8 cellular contexts compared by ENCODE assay signal in the genomic region with DNA sequence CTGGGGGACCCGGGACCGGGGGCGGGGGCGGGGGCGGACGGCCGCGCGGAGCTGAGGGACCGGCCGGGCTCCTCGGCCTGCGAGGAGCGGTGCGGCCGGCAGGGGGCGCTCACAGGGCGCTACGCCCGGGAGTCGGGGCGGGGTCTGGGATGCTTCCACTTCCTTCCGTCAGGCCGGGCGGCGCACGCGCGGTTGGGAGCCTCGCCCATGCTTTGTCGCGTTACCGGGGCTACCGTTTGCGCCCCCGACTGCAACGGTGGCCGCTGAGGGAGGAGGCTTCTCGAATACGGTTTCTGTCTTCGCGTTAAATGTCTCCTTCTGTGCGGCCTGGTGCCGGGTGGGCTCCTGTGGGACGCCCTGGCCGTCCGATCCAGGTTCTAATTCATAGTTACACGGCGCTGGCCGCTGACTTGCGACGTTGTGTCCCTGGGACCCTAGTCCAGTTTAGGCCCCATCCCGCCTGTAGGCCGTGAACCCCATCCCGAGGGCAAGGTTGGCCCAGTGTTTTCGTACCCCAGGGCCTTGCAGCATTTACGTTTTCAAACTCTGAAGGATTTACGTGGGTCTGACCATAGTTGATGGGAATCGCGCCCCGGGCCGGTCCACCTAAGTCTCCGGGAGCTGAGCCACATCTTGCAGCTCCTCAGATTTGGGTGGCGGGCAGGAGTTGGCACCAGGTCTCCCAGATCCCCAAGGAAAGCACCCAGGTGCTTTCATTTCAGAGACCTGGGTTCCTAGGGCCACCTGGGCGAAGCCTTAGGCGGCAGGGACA. TPM values are rescaled to one million over a fixed set of nuclear protein-coding genes. Genes with fewer than 3 reads are reported as not detected.
DNase-seq lines count a peak whose midpoint lies in the region; ATAC-seq and TF ChIP-seq lines count a peak whose summit lies in the region.

No MANE protein-coding gene starts in this region.

- H3K4me3 Mint-ChIP-seq in central memory CD8-positive, alpha-beta T cell = peak overlapping the region; percentile 91

- peaks cover 37% of the 10 kb centered on the region for H3K36me3 Mint-ChIP-seq in central memory CD8-positive, alpha-beta T cell (ENCODE audit: insufficient read depth)

- peak; percentile 29 for ATAC-seq in GM18520 (IDR thresholded peaks at IDR 0.05; ENCODE audit: unreplicated experiment)
- peak; percentile 32 for ATAC-seq in HG03066 (IDR thresholded peaks at IDR 0.05; ENCODE audit: low read depth, unreplicated experiment)
- ATAC-seq in central memory CD8-positive, alpha-beta T cell (replicated peaks; ENCODE audit: extremely low read depth, poor library complexity, severe bottlenecking) = peak; percentile 50

- no peaks in the 10 kb centered on the region for H3K36me3 ChIP-seq in kidney epithelial cell (ENCODE audit: control insufficient read depth, insufficient read depth, low read length)

- peak overlapping the region; percentile 96 for H3K27ac Mint-ChIP-seq in central memory CD8-positive, alpha-beta T cell (ENCODE audit: low read depth)

- no peaks in the 10 kb centered on the region for H3K27me3 Mint-ChIP-seq in central memory CD8-positive, alpha-beta T cell

- no peaks in the 10 kb centered on the region for H3K27me3 ChIP-seq in kidney epithelial cell (ENCODE audit: control insufficient read depth, insufficient read depth, low read length)

- H3K9me3 Mint-ChIP-seq in central memory CD8-positive, alpha-beta T cell = no peaks in the 10 kb centered on the region

- peaks cover 24% of the 10 kb centered on the region for H3K4me1 Mint-ChIP-seq in central memory CD8-positive, alpha-beta T cell

- peak overlapping the region; percentile 87 for H3K4me3 ChIP-seq in kidney epithelial cell (ENCODE audit: low read depth, low read length)

- peak; percentile 40 for TF ChIP-seq CTCF in kidney epithelial cell (IDR thresholded peaks at IDR 0.05; ENCODE audit: insufficient read depth, low read length, poor library complexity, severe bottlenecking)

- DNase-seq in A172 (ENCODE audit: low spot score) = peak; percentile 67
- peak; percentile 60 for DNase-seq in NCI-H226
- DNase-seq in activated CD4-positive, CD25-positive, alpha-beta regulatory T cell treated with anti-CD3 and anti-CD28 coated beads, Interleukin-2, amount 50 U/mL, for 72 hours = peak; percentile 89
- peak; percentile 72 to 79 for DNase-seq in central memory CD8-positive, alpha-beta T cell (ENCODE audit: low spot score in 2 of 2)
- DNase-seq in kidney epithelial cell (ENCODE audit: low read depth) = peak; percentile 37
- peak; percentile 76 to 79 for DNase-seq in stimulated activated CD4-positive, alpha-beta T cell treated with anti-CD3 and anti-CD28 coated beads, Interleukin-15, amount 100 ng/mL, for 1 hour (ENCODE audit: low read depth in 1 of 2, low spot score in 1 of 2)

RNA-seq across cellular contexts. Expression of gene MSL3, which starts 0.5 kb away (rescaled TPM):
- total RNA-seq in A172 (2014; rRNA removed; shearing (Covaris generic)) = 34.4 and 55.9 TPM in 2 replicates
- total RNA-seq in kidney epithelial cell = 30.9 and 32.1 TPM in 2 replicates

Comparison
In these comparisons a context has a peak if more than half of its experiments do, and no peak if none do; other contexts are left out.
1. Peak in every context shown above with its lines: DNase-seq, ATAC-seq and H3K4me3 ChIP-seq.
2. DNase-seq: peak in every context shown above with its lines; median percentile 89 in activated CD4-positive, CD25-positive, alpha-beta regulatory T cell treated with anti-CD3 and anti-CD28 coated beads, Interleukin-2, amount 50 U/mL, for 72 hours; 78 in stimulated activated CD4-positive, alpha-beta T cell treated with anti-CD3 and anti-CD28 coated beads, Interleukin-15, amount 100 ng/mL, for 1 hour; 76 in central memory CD8-positive, alpha-beta T cell; 67 in A172; 60 in NCI-H226; 37 in kidney epithelial cell.